7 cellular contexts compared by ENCODE assay signal in genomic region chr10:34974364-34975065, GRCh38.
DNase-seq lines count a peak whose midpoint lies in the region; ATAC-seq and TF ChIP-seq lines count a peak whose summit lies in the region.
"Not testable (repeated sequence)": the region's sequence is repeated elsewhere in the genome, so short reads cannot be mapped to it uniquely, and the experiment has no call there.

No MANE protein-coding gene starts in this region.

- POLR2A ChIA-PET in IMR-90 (lab: Charles Lee; ENCODE audit: unreplicated experiment) = not testable (repeated sequence)

- H3K27me3 ChIP-seq in IMR-90 (ENCODE audit: control insufficient read depth, insufficient read depth, low read length) = peaks cover 20% of the 10 kb centered on the region
- H3K27me3 ChIP-seq in foreskin keratinocyte = not testable (repeated sequence)

- not testable (repeated sequence) for H3K4me1 ChIP-seq in IMR-90 (ENCODE audit: control insufficient read depth, insufficient read depth, low read length)
- peaks cover 11% of the 10 kb centered on the region for H3K4me1 ChIP-seq in foreskin keratinocyte

- not testable (repeated sequence) for H3K9ac ChIP-seq in IMR-90 (ENCODE audit: low read depth, low read length)

- not testable (repeated sequence) for BruUV-seq in IMR-90 (replicated peaks; lab: Mats Ljungman, UMichigan)

- not testable (repeated sequence) for H2BK20ac ChIP-seq in IMR-90 (ENCODE audit: low read depth, low read length)

- H3K23ac ChIP-seq in IMR-90 (ENCODE audit: low read depth, low read length) = not testable (repeated sequence)

- H2BK15ac ChIP-seq in IMR-90 (ENCODE audit: low read depth, low read length) = not testable (repeated sequence)

- H2BK5ac ChIP-seq in IMR-90 (ENCODE audit: low read depth, low read length, poor library complexity, severe bottlenecking) = not testable (repeated sequence)

- H3K56ac ChIP-seq in IMR-90 (ENCODE audit: extremely low read depth, insufficient read depth, low read length) = not testable (repeated sequence)

- not testable (repeated sequence) for H3K9me3 ChIP-seq in IMR-90 (ENCODE audit: control insufficient read depth, insufficient read depth, low read length)

- CTCF ChIA-PET in IMR-90 (lab: Yijun Ruan, JAX) = interaction anchor here (0.6 to 1.1 kb wide), 3 partner anchors 8 to 265 kb away, joined by 3 to 4 read pairs (median 3); no protein-coding TSS in a partner anchor

- H3K9me3 Mint-ChIP-seq in mesothelial cell of epicardium = not testable (repeated sequence)

- not testable (repeated sequence) for ATAC-seq in IMR-90 (ENCODE audit: low read depth); foreskin keratinocyte

- intact Hi-C loops in IMR-90 (cut with micrococcal nuclease) = not testable (repeated sequence)

- H4K20me1 ChIP-seq in IMR-90 (ENCODE audit: insufficient read depth, low read length) = not testable (repeated sequence)

- H3K79me1 ChIP-seq in IMR-90 (ENCODE audit: low read depth in 1 of 2, low read length in 2 of 2) = not testable (repeated sequence)

- not testable (repeated sequence) for H3K4me3 ChIP-seq in IMR-90 (ENCODE audit: insufficient read depth, low read depth, low read length); cardiac fibroblast (replicated peaks in 1 of 2; ENCODE audit: low read depth in 2 of 2, low read length in 2 of 2)
- peak overlapping the region in 6 of 7 experiments; percentile 12 to 34 (median 16) for H3K4me3 ChIP-seq in skin epidermis

- H3K36me3 Mint-ChIP-seq in mesothelial cell of epicardium = not testable (repeated sequence)

- TF ChIP-seq POLR2A in IMR-90 (IDR thresholded peaks at IDR 0.05; ENCODE audit: low read depth, low read length) = not testable (repeated sequence)

- not testable (repeated sequence) for H3K4ac ChIP-seq in IMR-90 (ENCODE audit: low read depth, low read length)

- not testable (repeated sequence) for H2AK5ac ChIP-seq in IMR-90 (ENCODE audit: low read depth, low read length)

- TF ChIP-seq CTCF in C4-2B (conservative IDR thresholded peaks at IDR 0.05) (peak; percentile 83), IMR-90 (conservative IDR thresholded peaks at IDR 0.05; ENCODE audit: low read depth, low read length) (0 out of 2 replicates have a peak, but pooled peaks have one; percentile 2), VCaP (conservative IDR thresholded peaks at IDR 0.05) (peak; percentile 74), cardiac fibroblast (IDR thresholded peaks at IDR 0.05; ENCODE audit: low read depth, low read length) (peak; percentile 2), foreskin keratinocyte (conservative IDR thresholded peaks at IDR 0.05) (peak; percentile 74)
- not testable (repeated sequence) for TF ChIP-seq CTCF in mesothelial cell of epicardium (IDR thresholded peaks at IDR 0.05; ENCODE audit: unreplicated experiment)

- not testable (repeated sequence) for H3K9me1 ChIP-seq in IMR-90 (ENCODE audit: insufficient read depth, low read length)

- H3K27me3 Mint-ChIP-seq in mesothelial cell of epicardium (ENCODE audit: low read depth) = not testable (repeated sequence)

- in situ Hi-C loops in IMR-90 (cut with MboI; ENCODE audit: low sequenced_read_pairs) = not testable (repeated sequence)

- peaks cover 36% of the 10 kb centered on the region for H3K4me1 Mint-ChIP-seq in mesothelial cell of epicardium

- not testable (repeated sequence) for H2AK9ac ChIP-seq in IMR-90 (replicated peaks; ENCODE audit: low read depth, low read length, poor library complexity)

- not testable (repeated sequence) for TF ChIP-seq RAD21 in IMR-90 (IDR thresholded peaks at IDR 0.05; ENCODE audit: low read length)

- H3K36me3 ChIP-seq in IMR-90 (ENCODE audit: control insufficient read depth, insufficient read depth, low read length) = not testable (repeated sequence)

- 75% methylated on average over 3 of the region's 8 CpGs; no CpG with 5 or more reads in 1 of the 2 experiments for WGBS in IMR-90 (ENCODE audit: extremely low coverage in 2 of 2, insufficient read length in 1 of 2), 2 experiments

- not testable (repeated sequence) for H3K27ac ChIP-seq in C4-2B; IMR-90 (ENCODE audit: insufficient read depth, low read length)
- H3K27ac ChIP-seq in VCaP (peak overlapping the region; percentile 47), foreskin keratinocyte (peak overlapping the region; percentile 47), skin epidermis (peak overlapping the region in 14 of 21 experiments; percentile 3 to 75 (median 51))

- not testable (repeated sequence) for H3K14ac ChIP-seq in IMR-90 (replicated peaks; ENCODE audit: low read depth, low read length)

- dilution Hi-C loops in IMR-90 (cut with HindIII; ENCODE audit: low sequenced_read_pairs, unreplicated experiment) = not testable (repeated sequence)

- H4K5ac ChIP-seq in IMR-90 (ENCODE audit: low read depth, low read length) = not testable (repeated sequence)

- not testable (repeated sequence) for DNase-seq in IMR-90; cardiac fibroblast (ENCODE audit: low read depth in 2 of 2); foreskin keratinocyte; mesothelial cell of epicardium (ENCODE audit: low spot score in 2 of 2, unreplicated experiment in 2 of 2)

- H2BK120ac ChIP-seq in IMR-90 (ENCODE audit: low read depth, low read length) = not testable (repeated sequence)

- H3K4me3 Mint-ChIP-seq in mesothelial cell of epicardium = not testable (repeated sequence)

- H2AFZ ChIP-seq in IMR-90 (replicated peaks; ENCODE audit: low read length, poor library complexity) = not testable (repeated sequence)

- not testable (repeated sequence) for H4K8ac ChIP-seq in IMR-90 (ENCODE audit: low read depth in 2 of 2, low read length in 2 of 2)

- H4K91ac ChIP-seq in IMR-90 (ENCODE audit: insufficient read depth, low read depth, low read length) = not testable (repeated sequence)

- not testable (repeated sequence) for H3K18ac ChIP-seq in IMR-90 (ENCODE audit: low read depth, low read length)

- peak overlapping the region; percentile 75 for H3K27ac Mint-ChIP-seq in mesothelial cell of epicardium

- H3K4me2 ChIP-seq in IMR-90 (ENCODE audit: low read depth, low read length) = not testable (repeated sequence)
